Comparison of ENCODE assay signal across 15 cellular contexts in the genomic region with DNA sequence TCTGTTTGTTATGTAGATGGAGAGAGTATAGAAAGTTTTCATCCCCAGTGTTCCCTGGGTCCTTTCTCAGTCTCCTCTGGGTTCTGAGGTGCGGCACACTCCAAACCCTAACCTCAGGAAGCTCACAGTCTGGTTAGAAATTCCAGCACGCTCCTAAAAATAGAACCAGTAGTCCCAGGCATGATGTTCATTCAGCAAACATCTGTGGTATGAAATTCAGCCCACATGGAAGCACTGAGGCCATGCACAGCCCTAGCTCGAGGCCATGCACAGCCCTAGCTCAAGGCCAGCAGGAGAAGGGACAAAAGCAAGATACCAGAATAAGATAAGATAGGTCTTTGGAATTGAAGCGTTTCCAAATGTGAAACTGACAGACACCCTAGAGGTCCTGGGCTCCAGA.
DNase-seq lines count a peak whose midpoint lies in the region; ATAC-seq and TF ChIP-seq lines count a peak whose summit lies in the region.
"Had no signal": no experiment of that assay in that cellular context is flagged by ENCODE, and none has a peak within 500 bp of the region (broad histone marks: within the 10 kb centered on the region; RNA-seq: fewer than 3 reads in every experiment).

No MANE protein-coding gene starts in this region.

- intact Hi-C loops in Right ventricle myocardium inferior (cut with DNase I) (no loop called here), gastrocnemius medialis (cut with DNase I; ENCODE audit: low total_unique reads) (no loop called here)

- no peak for TF ChIP-seq POLR2A in gastrocnemius medialis (IDR thresholded peaks at IDR 0.05)

- no peak overlapping the region for H3K4me3 ChIP-seq in right atrium auricular region
- no peak overlapping the region for H3K4me3 ChIP-seq in gastrocnemius medialis
- H3K4me3 ChIP-seq: GM23338 had no signal

- H3K27ac ChIP-seq in right atrium auricular region, result peak overlapping the region in 1 of 2 donors; percentile 16
- no peak overlapping the region for H3K27ac ChIP-seq in gastrocnemius medialis
- H3K27ac ChIP-seq: neutrophil had no signal

- TF ChIP-seq CTCF in right atrium auricular region (IDR thresholded peaks at IDR 0.05) (no peak), gastrocnemius medialis (IDR thresholded peaks at IDR 0.05 in 4 of 5, conservative IDR thresholded peaks at IDR 0.05 in 1 of 5) (no peak), GM10266 (IDR thresholded peaks at IDR 0.05; ENCODE audit: control insufficient read depth, insufficient read depth, low read depth, missing control alignments) (no peak)

- H3K4me1 ChIP-seq in right atrium auricular region, result no peaks in the 10 kb centered on the region
- peaks cover 0 to 4% of the 10 kb centered on the region in 2 donors for H3K4me1 ChIP-seq in gastrocnemius medialis

- H3K27me3 ChIP-seq in right atrium auricular region (no peaks in the 10 kb centered on the region), gastrocnemius medialis (no peaks in the 10 kb centered on the region)
- H3K27me3 ChIP-seq: neutrophil had no signal

- H3K36me3 ChIP-seq in right atrium auricular region, result no peaks in the 10 kb centered on the region
- H3K36me3 ChIP-seq in gastrocnemius medialis, result no peaks in the 10 kb centered on the region
- H3K36me3 ChIP-seq: neutrophil had no signal

- ATAC-seq in Right ventricle myocardium inferior (peak; percentile 75), gastrocnemius medialis (no peak)
- ATAC-seq: GM23338 had no signal

- H3K9me3 ChIP-seq in right atrium auricular region (no peaks in the 10 kb centered on the region), gastrocnemius medialis (no peaks in the 10 kb centered on the region)
- H3K9me3 ChIP-seq: neutrophil had no signal

- DNase-seq in Right ventricle myocardium inferior (ENCODE audit: missing footprints) (no peak), right atrium auricular region (ENCODE audit: low spot score) (no peak), amniotic epithelial cell (ENCODE audit: low read depth) (peak; percentile 81), glomerular visceral epithelial cell (ENCODE audit: extremely low spot score) (peak; percentile 67), stromal cell of bone marrow (ENCODE audit: low read depth) (peak; percentile 58), NK-92 (lab: John Stamatoyannopoulos, UW; ENCODE audit: unreplicated experiment) (no peak), gastrocnemius medialis (no peak), GM10266 (ENCODE audit: extremely low spot score) (no peak)
- DNase-seq: 8988T; dermis blood vessel endothelial cell; NCI-H1092; NCI-H524 treated with DMSO at 0.1 percent for 48 hours; stimulated activated CD8-positive, alpha-beta memory T cell treated with anti-CD3 and anti-CD28 coated beads, Interleukin-4, amount 100 ng/mL, for 48 hours had no signal

- in situ Hi-C loops in gastrocnemius medialis (cut with MboI; ENCODE audit: low sequenced_read_pairs in 4 of 4), result no loop called here

Comparison
In these comparisons a context has a peak if more than half of its experiments do, and no peak if none do; other contexts are left out.
1. DNase-seq: peak in amniotic epithelial cell (single experiment), glomerular visceral epithelial cell (single experiment) and stromal cell of bone marrow (single experiment); none in Right ventricle myocardium inferior (single experiment), right atrium auricular region (single experiment), NK-92 (single experiment), gastrocnemius medialis (0 of 2) and GM10266 (single experiment).